15 cellular contexts compared by ENCODE assay signal in the genomic region with DNA sequence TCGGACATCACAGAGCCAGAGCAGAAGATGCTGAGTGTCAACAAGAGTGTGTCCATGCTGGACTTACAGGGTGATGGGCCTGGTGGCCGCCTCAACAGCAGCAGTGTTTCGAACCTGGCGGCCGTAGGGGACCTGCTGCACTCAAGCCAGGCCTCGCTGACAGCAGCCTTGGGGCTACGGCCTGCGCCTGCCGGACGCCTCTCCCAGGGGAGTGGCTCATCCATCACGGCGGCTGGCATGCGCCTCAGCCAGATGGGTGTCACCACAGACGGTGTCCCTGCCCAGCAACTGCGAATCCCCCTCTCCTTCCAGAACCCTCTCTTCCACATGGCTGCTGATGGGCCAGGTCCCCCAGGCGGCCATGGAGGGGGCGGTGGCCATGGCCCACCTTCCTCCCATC. TPM values are rescaled to one million over a fixed set of nuclear protein-coding genes. Genes with fewer than 3 reads are reported as not detected.
DNase-seq lines count a peak whose midpoint lies in the region; ATAC-seq and TF ChIP-seq lines count a peak whose summit lies in the region.
"Had no signal": no experiment of that assay in that cellular context is flagged by ENCODE, and none has a peak within 500 bp of the region (broad histone marks: within the 10 kb centered on the region; RNA-seq: fewer than 3 reads in every experiment).

No MANE protein-coding gene starts in this region.

- peaks cover 36 to 43% of the 10 kb centered on the region in 2 donors for H3K36me3 Mint-ChIP-seq in CD14-positive monocyte
- peaks cover 74% of the 10 kb centered on the region for H3K36me3 Mint-ChIP-seq in endodermal cell (ENCODE audit: low read depth)

- peaks cover 0 to 4% (median under 1%) of the 10 kb centered on the region in 3 donors for H3K27me3 Mint-ChIP-seq in CD14-positive monocyte (ENCODE audit: low read depth in 3 of 3)
- H3K27me3 Mint-ChIP-seq in endodermal cell (ENCODE audit: insufficient read depth) = no peaks in the 10 kb centered on the region
- H3K27me3 Mint-ChIP-seq: CD8-positive, alpha-beta memory T cell had no signal

- H3K27ac ChIP-seq in SK-N-SH (ENCODE audit: low read depth in 2 of 2, low read length in 1 of 2) (no peak overlapping the region), endodermal cell (ENCODE audit: low read depth, low read length) (no peak overlapping the region), osteoblast (ENCODE audit: low read depth, low read length) (no peak overlapping the region)
- H3K27ac ChIP-seq: 22Rv1, GM23248 had no signal

- H3K4me1 Mint-ChIP-seq in CD14-positive monocyte (peaks cover 41% of the 10 kb centered on the region), endodermal cell (no peaks in the 10 kb centered on the region)

- no peaks in the 10 kb centered on the region for H3K9me2 ChIP-seq in SK-N-SH

- no peak overlapping the region for H3K9ac ChIP-seq in SK-N-SH
- no peak overlapping the region for H3K9ac ChIP-seq in endodermal cell (ENCODE audit: extremely low read depth, low read length, poor library complexity, severe bottlenecking)
- H3K9ac ChIP-seq: GM23248 had no signal

- TF ChIP-seq EP300 in SK-N-SH (IDR thresholded peaks at IDR 0.05; ENCODE audit: borderline replicate concordance in 1 of 2, low read depth in 1 of 2, low read length in 1 of 2) = no peak

- no peak for ATAC-seq in SK-N-SH treated with all-trans-retinoic acid at 6 μM for 48 hours
- ATAC-seq: HCT116, HepG2 had no signal

- H3K27me3 ChIP-seq in SK-N-SH (ENCODE audit: insufficient read depth) (no peaks in the 10 kb centered on the region), endodermal cell (ENCODE audit: control insufficient read depth, insufficient read depth, low read length, poor library complexity, severe bottlenecking) (no peaks in the 10 kb centered on the region), osteoblast (ENCODE audit: insufficient read depth, low read length) (no peaks in the 10 kb centered on the region)

- POLR2A ChIA-PET in SK-N-SH (lab: Yijun Ruan, JAX) = no interaction called here

- no peak overlapping the region for H2AFZ ChIP-seq in SK-N-SH (ENCODE audit: low read depth)
- no peak overlapping the region for H2AFZ ChIP-seq in osteoblast (ENCODE audit: low read length)
- H2AFZ ChIP-seq: GM23248 had no signal

- H3K79me2 ChIP-seq in SK-N-SH (ENCODE audit: insufficient read depth) = no peaks in the 10 kb centered on the region
- no peaks in the 10 kb centered on the region for H3K79me2 ChIP-seq in osteoblast (ENCODE audit: insufficient read depth, low read length)

- H3K36me3 ChIP-seq in SK-N-SH (replicated peaks in 1 of 2; ENCODE audit: control insufficient read depth in 1 of 2, insufficient read depth in 2 of 2, low read length in 1 of 2) = peaks cover 10 to 45% of the 10 kb centered on the region in 2 experiments
- H3K36me3 ChIP-seq in endodermal cell (ENCODE audit: control insufficient read depth, insufficient read depth, low read length) = peaks cover 71% of the 10 kb centered on the region
- peaks cover 66% of the 10 kb centered on the region for H3K36me3 ChIP-seq in osteoblast (ENCODE audit: insufficient read depth, low read length)

- 100% methylated on average over 6 of the region's 17 CpGs for WGBS in SK-N-SH (ENCODE audit: low lambda C conversion rate)
- WGBS in endodermal cell (ENCODE audit: insufficient coverage in 1 of 2, insufficient read length in 1 of 2), 2 experiments = 94 to 95% methylated on average over 15 to 17 of the region's 17 CpGs

- H3K4me3 Mint-ChIP-seq in CD14-positive monocyte (no peak overlapping the region), endodermal cell (no peak overlapping the region)
- H3K4me3 Mint-ChIP-seq: CD8-positive, alpha-beta memory T cell had no signal

- H3K9me3 ChIP-seq in SK-N-SH = no peaks in the 10 kb centered on the region
- no peaks in the 10 kb centered on the region for H3K9me3 ChIP-seq in endodermal cell (ENCODE audit: control insufficient read depth, low read length)
- no peaks in the 10 kb centered on the region for H3K9me3 ChIP-seq in osteoblast (ENCODE audit: low read depth, low read length)
- H3K9me3 ChIP-seq: Caco-2 had no signal

- intact Hi-C loops in CD14-positive monocyte (cut with micrococcal nuclease) = no loop called here

- TF ChIP-seq CTCF in SK-N-SH (IDR thresholded peaks at IDR 0.05) = no peak
- TF ChIP-seq CTCF in CD14-positive monocyte (IDR thresholded peaks at IDR 0.05) = no peak
- TF ChIP-seq CTCF in endodermal cell (conservative IDR thresholded peaks at IDR 0.05) = no peak
- TF ChIP-seq CTCF in osteoblast (IDR thresholded peaks at IDR 0.05; ENCODE audit: extremely low read depth, low read depth, low read length) = no peak

- no peaks in the 10 kb centered on the region for H3F3A ChIP-seq in SK-N-SH (replicated peaks; ENCODE audit: insufficient read depth)

- CTCF ChIA-PET in SK-N-SH (lab: Yijun Ruan, JAX) = interaction anchor here (1.0 kb wide), 1 partner anchor 16 kb away, joined by 3 read pairs; no protein-coding TSS in a partner anchor

- no peak overlapping the region for H3K4me3 ChIP-seq in SK-N-SH (ENCODE audit: low read depth in 2 of 2, low read length in 1 of 2)
- H3K4me3 ChIP-seq in endodermal cell (ENCODE audit: low read length) = no peak overlapping the region
- H3K4me3 ChIP-seq in osteoblast (ENCODE audit: insufficient read depth, low read length) = no peak overlapping the region
- H3K4me3 ChIP-seq: GM23248 had no signal

- H4K20me1 ChIP-seq in SK-N-SH (ENCODE audit: insufficient read depth) = no peaks in the 10 kb centered on the region
- peaks cover 7% of the 10 kb centered on the region for H4K20me1 ChIP-seq in osteoblast (ENCODE audit: insufficient read depth, low read length)

- TF ChIP-seq RAD21 in SK-N-SH (IDR thresholded peaks at IDR 0.05; ENCODE audit: low read length) = no peak

- H3K9me3 Mint-ChIP-seq in CD14-positive monocyte = peaks cover 0 to 2% (median 0%) of the 10 kb centered on the region in 7 donors
- no peaks in the 10 kb centered on the region for H3K9me3 Mint-ChIP-seq in endodermal cell

- peak; percentile 17 for DNase-seq in SK-N-SH
- DNase-seq in CD14-positive monocyte (ENCODE audit: low spot score) = no peak
- DNase-seq in endodermal cell = no peak
- peak; percentile 47 for DNase-seq in osteoblast (ENCODE audit: insufficient read length, low spot score, missing footprints)
- no peak for DNase-seq in GF-D8 (lab: John Stamatoyannopoulos, UW)
- DNase-seq in LoVo (ENCODE audit: low spot score) = no peak
- no peak for DNase-seq in dermis blood vessel endothelial cell
- DNase-seq: Caco-2, DMS53, GM23248 had no signal

- H3K4me1 ChIP-seq in SK-N-SH (ENCODE audit: control insufficient read depth in 1 of 2, insufficient read depth in 2 of 2, low read depth in 1 of 2, low read length in 1 of 2) (no peaks in the 10 kb centered on the region), endodermal cell (ENCODE audit: control insufficient read depth, insufficient read depth, low read length) (no peaks in the 10 kb centered on the region), osteoblast (ENCODE audit: insufficient read depth, low read length) (peaks cover 3% of the 10 kb centered on the region)
- H3K4me1 ChIP-seq: Caco-2 had no signal

- H3K27ac Mint-ChIP-seq in CD14-positive monocyte = peak overlapping the region in 5 of 7 donors; percentile 19 to 72 (median 54)
- peak overlapping the region; percentile 64 for H3K27ac Mint-ChIP-seq in endodermal cell
- H3K27ac Mint-ChIP-seq: CD8-positive, alpha-beta memory T cell had no signal

- H3K4me2 ChIP-seq in SK-N-SH = no peak overlapping the region
- no peak overlapping the region for H3K4me2 ChIP-seq in osteoblast (ENCODE audit: insufficient read depth, low read length)

TF ChIP-seq in SK-N-SH, 30 proteins besides CTCF, POLR2A, EP300 and RAD21 (continues in another document):
- TF ChIP-seq FOXM1 (IDR thresholded peaks at IDR 0.05; ENCODE audit: low read depth) = no peak

TF ChIP-seq in SK-N-SH treated with all-trans-retinoic acid at 6 μM for 48 hours, 23 proteins besides CTCF, POLR2A, EP300 and RAD21 (continues in another document):
- TF ChIP-seq ZFP30 (CRISPR knock-in tag; IDR thresholded peaks at IDR 0.05) = no peak

RNA-seq across cellular contexts. Expression of gene ZBTB9, which starts 11.4 kb away (rescaled TPM):
- polyA plus RNA-seq in SK-N-SH (2012; rRNA removed) (5.7 and 5.9 TPM in 2 replicates), CD14-positive monocyte (1 to 10 TPM in 1 of 2 donors, under 1 TPM in 1; 0.42 to 2.0 TPM)
- 4.4 and 5.3 TPM in 2 replicates for polyA plus RNA-seq in SK-N-SH (2012; cell fraction: cytosol; rRNA removed)
- polyA plus RNA-seq in SK-N-SH (2012; cell fraction: nucleus; rRNA removed) = 17.4 and 20.9 TPM in 2 replicates
- total RNA-seq in endodermal cell (10 to 100 TPM; 18.0 to 20.6 TPM), osteoblast (4.1 and 4.7 TPM in 2 replicates), dermis blood vessel endothelial cell (5.5 and 6.3 TPM in 2 replicates)
- 14.1 TPM for polyA plus RNA-seq in endodermal cell (2013, experiment 1 of 2)
- polyA plus RNA-seq in endodermal cell (2013, experiment 2 of 2) = 12.5 TPM

RNA-seq across cellular contexts. Expression of gene SYNGAP1, which starts 23.2 kb away (rescaled TPM):
- polyA plus RNA-seq in SK-N-SH (2012; rRNA removed) (5.9 and 8.8 TPM in 2 replicates), CD14-positive monocyte (not detected)
- 3.2 and 3.9 TPM in 2 replicates for polyA plus RNA-seq in SK-N-SH (2012; cell fraction: cytosol; rRNA removed)
- polyA plus RNA-seq in SK-N-SH (2012; cell fraction: nucleus; rRNA removed) = 38.1 and 40.3 TPM in 2 replicates
- total RNA-seq in endodermal cell (10 to 100 TPM; 90.2 to 94.2 TPM), osteoblast (6.9 and 8.8 TPM in 2 replicates), dermis blood vessel endothelial cell (2.4 and 2.5 TPM in 2 replicates)
- 63.4 TPM for polyA plus RNA-seq in endodermal cell (2013, experiment 1 of 2)
- polyA plus RNA-seq in endodermal cell (2013, experiment 2 of 2) = 54.7 TPM

RNA-seq across cellular contexts. Expression of gene CUTA, which starts 25.1 kb away (rescaled TPM):
- polyA plus RNA-seq in SK-N-SH (2012; rRNA removed) (349 and 444 TPM in 2 replicates), CD14-positive monocyte (100 to 1,000 TPM; 153 to 160 TPM)
- 337 and 359 TPM in 2 replicates for polyA plus RNA-seq in SK-N-SH (2012; cell fraction: cytosol; rRNA removed)
- polyA plus RNA-seq in SK-N-SH (2012; cell fraction: nucleus; rRNA removed) = 318 and 652 TPM in 2 replicates
- total RNA-seq in endodermal cell (100 to 1,000 TPM; 198 to 219 TPM), osteoblast (89.3 and 122 TPM in 2 replicates), dermis blood vessel endothelial cell (61.3 and 61.7 TPM in 2 replicates)
- polyA plus RNA-seq in endodermal cell (2013, experiment 1 of 2) = 232 TPM
- polyA plus RNA-seq in endodermal cell (2013, experiment 2 of 2) = 195 TPM

RNA-seq across cellular contexts. Expression of gene PHF1, which starts 32.2 kb away (rescaled TPM):
- polyA plus RNA-seq in SK-N-SH (2012; rRNA removed) (48.7 and 59.0 TPM in 2 replicates), CD14-positive monocyte (1 to 10 TPM; 3.0 to 3.5 TPM)
- 17.7 and 25.5 TPM in 2 replicates for polyA plus RNA-seq in SK-N-SH (2012; cell fraction: cytosol; rRNA removed)
- polyA plus RNA-seq in SK-N-SH (2012; cell fraction: nucleus; rRNA removed) = 250 and 323 TPM in 2 replicates
- total RNA-seq in endodermal cell (10 to 100 TPM; 71.4 to 75.7 TPM), osteoblast (25.9 and 30.8 TPM in 2 replicates), dermis blood vessel endothelial cell (14.4 and 16.5 TPM in 2 replicates)
- 71.2 TPM for polyA plus RNA-seq in endodermal cell (2013, experiment 1 of 2)
- 61.2 TPM for polyA plus RNA-seq in endodermal cell (2013, experiment 2 of 2)

RNA-seq across cellular contexts. Expression of gene KIFC1, which starts 51.4 kb away (rescaled TPM):
- polyA plus RNA-seq in SK-N-SH (2012; rRNA removed) = 29.6 and 35.9 TPM in 2 replicates
- polyA plus RNA-seq in SK-N-SH (2012; cell fraction: cytosol; rRNA removed) = 13.6 and 23.2 TPM in 2 replicates
- 40.0 and 48.8 TPM in 2 replicates for polyA plus RNA-seq in SK-N-SH (2012; cell fraction: nucleus; rRNA removed)
- polyA plus RNA-seq in CD14-positive monocyte = under 1 TPM; 0.14 to 0.68 TPM
- 10 to 100 TPM; 56.6 to 94.3 TPM for total RNA-seq in endodermal cell
- polyA plus RNA-seq in endodermal cell (2013, experiment 1 of 2) = 99.2 TPM
- polyA plus RNA-seq in endodermal cell (2013, experiment 2 of 2) = 95.4 TPM
- total RNA-seq in osteoblast = 3.2 and 4.0 TPM in 2 replicates
- total RNA-seq in dermis blood vessel endothelial cell = 12.4 and 34.3 TPM in 2 replicates

Comparison
In these comparisons a context has a peak if more than half of its experiments do, and no peak if none do; other contexts are left out.
1. DNase-seq: peak in SK-N-SH (single experiment) and osteoblast (single experiment); none in CD14-positive monocyte (single experiment), endodermal cell (single experiment), GF-D8 (single experiment), LoVo (single experiment) and dermis blood vessel endothelial cell (single experiment).